ENCODE assay signal across 16 cellular contexts in genomic region chr3:130621824-130622223, GRCh38.
DNase-seq lines count a peak whose midpoint lies in the region; ATAC-seq and TF ChIP-seq lines count a peak whose summit lies in the region.
"Had no signal": no experiment of that assay in that cellular context is flagged by ENCODE, and none has a peak within 500 bp of the region (broad histone marks: within the 10 kb centered on the region; RNA-seq: fewer than 3 reads in every experiment).

No MANE protein-coding gene starts in this region.

- H3K4me2 ChIP-seq in GM23338: no peak overlapping the region
- H3K4me2 ChIP-seq: A549 had no signal

- H3K4me1 Mint-ChIP-seq in GM23338 (no peaks in the 10 kb centered on the region), nephron (peaks cover 29% of the 10 kb centered on the region)
- H3K4me1 Mint-ChIP-seq: CD4-positive, alpha-beta memory T cell had no signal

- H3K4me3 ChIP-seq in GM23338: no peak overlapping the region
- peak overlapping the region; percentile 12; the same call in 1 of the 2 replicates for H3K4me3 ChIP-seq in SJCRH30
- H3K4me3 ChIP-seq in astrocyte of the spinal cord (ENCODE audit: low read depth, low read length): no peak overlapping the region
- H3K4me3 ChIP-seq: A549 had no signal

- H3K9me3 Mint-ChIP-seq in GM23338 (no peaks in the 10 kb centered on the region), nephron (no peaks in the 10 kb centered on the region)

- H3K27ac ChIP-seq in GM23338 (ENCODE audit: low read depth) (no peak overlapping the region), SJCRH30 (peak overlapping the region; percentile 70)
- H3K27ac ChIP-seq: A549, C4-2B had no signal

- no peak overlapping the region for H3K27ac Mint-ChIP-seq in GM23338
- H3K27ac Mint-ChIP-seq in nephron: peak overlapping the region; percentile 46 to 78 (median 54)
- H3K27ac Mint-ChIP-seq: CD4-positive, alpha-beta memory T cell had no signal

- H2AFZ ChIP-seq in GM23338: 0 out of 2 replicates have a peak overlapping the region, but pooled peaks have one; percentile 14

- H3K27me3 Mint-ChIP-seq in GM23338 (ENCODE audit: insufficient read depth, low read depth, poor library complexity) (no peaks in the 10 kb centered on the region), nephron (ENCODE audit: low read depth) (no peaks in the 10 kb centered on the region)

- in situ Hi-C loops in astrocyte of the spinal cord (cut with HindIII; ENCODE audit: low sequenced_read_pairs): no loop called here

- H3F3A ChIP-seq in GM23338 (replicated peaks; ENCODE audit: low read depth): no peaks in the 10 kb centered on the region

- no peaks in the 10 kb centered on the region for H3K79me2 ChIP-seq in GM23338 (replicated peaks; ENCODE audit: insufficient read depth)

- peaks cover 16% of the 10 kb centered on the region; the same call in 1 of the 2 replicates for H3K9me2 ChIP-seq in GM23338 (ENCODE audit: insufficient read depth)

- H3K36me3 ChIP-seq in GM23338 (ENCODE audit: insufficient read depth): no peaks in the 10 kb centered on the region
- H3K36me3 ChIP-seq in SJCRH30: no peaks in the 10 kb centered on the region
- H3K36me3 ChIP-seq: BE2C had no signal

- H3K36me3 Mint-ChIP-seq in GM23338 (ENCODE audit: low read depth) (no peaks in the 10 kb centered on the region), nephron (ENCODE audit: low read depth) (no peaks in the 10 kb centered on the region)
- H3K36me3 Mint-ChIP-seq: CD4-positive, alpha-beta memory T cell had no signal

- H3K4me1 ChIP-seq in GM23338 (ENCODE audit: insufficient read depth) (no peaks in the 10 kb centered on the region), SJCRH30 (peaks cover 12% of the 10 kb centered on the region; the same call in 1 of the 2 replicates)
- H3K4me1 ChIP-seq: A549, BE2C had no signal

- H3K27me3 ChIP-seq in GM23338 (ENCODE audit: insufficient read depth) (no peaks in the 10 kb centered on the region), SJCRH30 (no peaks in the 10 kb centered on the region)
- H3K27me3 ChIP-seq: BE2C had no signal

- no peak for DNase-seq in GM23338 (ENCODE audit: low spot score)
- DNase-seq in SJCRH30: peak; percentile 45 to 75
- DNase-seq in astrocyte of the spinal cord (ENCODE audit: low read depth, low spot score): peak; percentile 6
- no peak for DNase-seq in NCI-H524 treated with DMSO at 0.1 percent for 48 hours (lab: John Stamatoyannopoulos, UW)
- DNase-seq in H4 (ENCODE audit: low spot score): no peak
- DNase-seq in MV-4-11 (lab: John Stamatoyannopoulos, UW): no peak
- DNase-seq: BE2C; CD4-positive, alpha-beta memory T cell; DMS79 treated with DMSO at 0.1 percent for 48 hours; GDM1; IMR-90 had no signal

- no peak overlapping the region for H3K4me3 Mint-ChIP-seq in GM23338
- no peak overlapping the region for H3K4me3 Mint-ChIP-seq in nephron
- H3K4me3 Mint-ChIP-seq: CD4-positive, alpha-beta memory T cell had no signal

- ATAC-seq in GM23338 (no peak), HG03045 (IDR thresholded peaks at IDR 0.05; ENCODE audit: unreplicated experiment) (no peak)
- ATAC-seq: A549, HCT116 had no signal

- no peaks in the 10 kb centered on the region for H3K9me3 ChIP-seq in SJCRH30 (replicated peaks)
- H3K9me3 ChIP-seq: A549, BE2C had no signal

- H4K20me1 ChIP-seq in GM23338 (replicated peaks; ENCODE audit: insufficient read depth): no peaks in the 10 kb centered on the region; the same call in 1 of the 2 replicates

- TF ChIP-seq CTCF in GM23338 (conservative IDR thresholded peaks at IDR 0.05; ENCODE audit: low read depth in 2 of 2) (no peak), astrocyte of the spinal cord (IDR thresholded peaks at IDR 0.05; ENCODE audit: low read depth, low read length) (no peak), nephron (IDR thresholded peaks at IDR 0.05; ENCODE audit: unreplicated experiment in 3 of 3) (no peak)

TF ChIP-seq in GM23338, 12 proteins besides CTCF, POLR2A, EP300 and RAD21 (continues in another document):
- no peak for TF ChIP-seq JUNB (IDR thresholded peaks at IDR 0.05; ENCODE audit: unreplicated experiment)
- TF ChIP-seq NANOG (IDR thresholded peaks at IDR 0.05; ENCODE audit: borderline replicate concordance): no peak
- no peak for TF ChIP-seq POLR2AphosphoS5 (IDR thresholded peaks at IDR 0.05; ENCODE audit: low read depth)
- no peak for TF ChIP-seq ZNF462 (CRISPR knock-in tag; IDR thresholded peaks at IDR 0.05)
- TF ChIP-seq ETS1 (IDR thresholded peaks at IDR 0.05): no peak
- no peak for TF ChIP-seq ZNF331 (CRISPR knock-in tag; IDR thresholded peaks at IDR 0.05; ENCODE audit: low read depth)
- TF ChIP-seq CREB1 (CRISPR knock-in tag; IDR thresholded peaks at IDR 0.05; ENCODE audit: low read depth): no peak
- no peak for TF ChIP-seq ZNF114 (CRISPR knock-in tag; IDR thresholded peaks at IDR 0.05)
- no peak for TF ChIP-seq EZH2 (IDR thresholded peaks at IDR 0.05; ENCODE audit: low read depth, unreplicated experiment)
- no peak for TF ChIP-seq EZH2phosphoT487 (IDR thresholded peaks at IDR 0.05; ENCODE audit: unreplicated experiment)

Comparison
In these comparisons a context has a peak if more than half of its experiments do, and no peak if none do; other contexts are left out.
1. DNase-seq: peak in SJCRH30 (2 of 2) and astrocyte of the spinal cord (single experiment); none in GM23338 (single experiment), NCI-H524 treated with DMSO at 0.1 percent for 48 hours (single experiment), H4 (single experiment) and MV-4-11 (single experiment).